Comparison of ENCODE assay signal across 10 cellular contexts in genomic region chr4:108135549-108136209, GRCh38. TPM values are rescaled to one million over a fixed set of nuclear protein-coding genes. Genes with fewer than 3 reads are reported as not detected.
DNase-seq lines count a peak whose midpoint lies in the region; TF ChIP-seq lines count a peak whose summit lies in the region.
"Had no signal": no experiment of that assay in that cellular context is flagged by ENCODE, and none has a peak within 500 bp of the region (broad histone marks: within the 10 kb centered on the region; RNA-seq: fewer than 3 reads in every experiment).

No MANE protein-coding gene starts in this region.

- H3K9me3 Mint-ChIP-seq in activated T-helper 1 cell treated with anti-CD3 and anti-CD28 coated beads, Interleukin-12 subunit alpha, Interleukin-12 subunit beta, Interleukin-2, Interleukin-4 antibody, amounts not matched to agents 30 ng/mL and 10 ng/mL and 1 ng/mL, durations not matched to agents 14 hours and 24 hours and 36 hours = no peaks in the 10 kb centered on the region
- no peaks in the 10 kb centered on the region for H3K9me3 Mint-ChIP-seq in HFFc6

- intact Hi-C loops in activated T-helper 1 cell treated with anti-CD3 and anti-CD28 coated beads, Interleukin-12 subunit alpha, Interleukin-12 subunit beta, Interleukin-2, Interleukin-4 antibody, amounts not matched to agents 30 ng/mL and 10 ng/mL and 1 ng/mL, durations not matched to agents 14 hours and 24 hours and 36 hours (cut with micrococcal nuclease) = loop anchor here (1.0 kb wide), 1 partner anchor 8 kb away; no protein-coding TSS in a partner anchor

- no peak for TF ChIP-seq CTCF in HFFc6 (IDR thresholded peaks at IDR 0.05)

- H2AFZ ChIP-seq in neuron (ENCODE audit: low read depth, low read length) = peak overlapping the region; percentile 32

- peaks cover 20% of the 10 kb centered on the region for H3K4me1 ChIP-seq in neuron (ENCODE audit: insufficient read depth, low read length)

- peak overlapping the region; percentile 87 for H3K27ac Mint-ChIP-seq in activated T-helper 1 cell treated with anti-CD3 and anti-CD28 coated beads, Interleukin-12 subunit alpha, Interleukin-12 subunit beta, Interleukin-2, Interleukin-4 antibody, amounts not matched to agents 30 ng/mL and 10 ng/mL and 1 ng/mL, durations not matched to agents 14 hours and 24 hours and 36 hours
- H3K27ac Mint-ChIP-seq in HFFc6 = no peak overlapping the region

- no peaks in the 10 kb centered on the region for H3K27me3 ChIP-seq in neuron (ENCODE audit: insufficient read depth, low read length)

- H3K4me1 Mint-ChIP-seq in activated T-helper 1 cell treated with anti-CD3 and anti-CD28 coated beads, Interleukin-12 subunit alpha, Interleukin-12 subunit beta, Interleukin-2, Interleukin-4 antibody, amounts not matched to agents 30 ng/mL and 10 ng/mL and 1 ng/mL, durations not matched to agents 14 hours and 24 hours and 36 hours (ENCODE audit: low read depth) = peaks cover 75% of the 10 kb centered on the region
- no peaks in the 10 kb centered on the region for H3K4me1 Mint-ChIP-seq in HFFc6 (ENCODE audit: low read depth)

- H3K36me3 Mint-ChIP-seq in activated T-helper 1 cell treated with anti-CD3 and anti-CD28 coated beads, Interleukin-12 subunit alpha, Interleukin-12 subunit beta, Interleukin-2, Interleukin-4 antibody, amounts not matched to agents 30 ng/mL and 10 ng/mL and 1 ng/mL, durations not matched to agents 14 hours and 24 hours and 36 hours (ENCODE audit: low read depth) = peaks cover 32% of the 10 kb centered on the region
- no peaks in the 10 kb centered on the region for H3K36me3 Mint-ChIP-seq in HFFc6 (ENCODE audit: low read depth)

- H3K4me3 Mint-ChIP-seq in activated T-helper 1 cell treated with anti-CD3 and anti-CD28 coated beads, Interleukin-12 subunit alpha, Interleukin-12 subunit beta, Interleukin-2, Interleukin-4 antibody, amounts not matched to agents 30 ng/mL and 10 ng/mL and 1 ng/mL, durations not matched to agents 14 hours and 24 hours and 36 hours = peak overlapping the region; percentile 56
- no peak overlapping the region for H3K4me3 Mint-ChIP-seq in HFFc6

- H3K36me3 ChIP-seq in neuron (ENCODE audit: insufficient read depth, low read length) = no peaks in the 10 kb centered on the region
- H3K36me3 ChIP-seq: thoracic aorta had no signal

- no peak overlapping the region for H3K4me3 ChIP-seq in neuron (ENCODE audit: low read length)
- H3K4me3 ChIP-seq: thoracic aorta had no signal

- H3K27me3 Mint-ChIP-seq in activated T-helper 1 cell treated with anti-CD3 and anti-CD28 coated beads, Interleukin-12 subunit alpha, Interleukin-12 subunit beta, Interleukin-2, Interleukin-4 antibody, amounts not matched to agents 30 ng/mL and 10 ng/mL and 1 ng/mL, durations not matched to agents 14 hours and 24 hours and 36 hours (ENCODE audit: insufficient read depth) = no peaks in the 10 kb centered on the region
- peaks cover 12% of the 10 kb centered on the region for H3K27me3 Mint-ChIP-seq in HFFc6 (ENCODE audit: insufficient read depth)

- no peaks in the 10 kb centered on the region for H3K9me3 ChIP-seq in neuron (ENCODE audit: low read length)
- H3K9me3 ChIP-seq: thoracic aorta had no signal

- peak; percentile 42 for DNase-seq in activated CD4-positive, alpha-beta T cell treated with anti-CD3 and anti-CD28 coated beads for 48 hours
- DNase-seq in activated CD4-positive, alpha-beta T cell treated with anti-CD3 and anti-CD28 coated beads, Interleukin-2, amount 50 U/mL, for 4 hours = no peak
- DNase-seq in NCI-H1105 (lab: John Stamatoyannopoulos, UW) (peak; percentile 81), HFFc6 (no peak), occipital lobe (lab: John Stamatoyannopoulos, UW) (no peak), NCI-H446 (lab: John Stamatoyannopoulos, UW) (no peak)
- DNase-seq in activated T-helper 1 cell treated with anti-CD3 and anti-CD28 coated beads, Interleukin-12 subunit alpha, Interleukin-12 subunit beta, Interleukin-2, Interleukin-4 antibody, amounts not matched to agents 30 ng/mL and 10 ng/mL and 1 ng/mL, durations not matched to agents 14 hours and 24 hours and 36 hours (ENCODE audit: low spot score) = no peak
- DNase-seq: midbrain had no signal

RNA-seq across cellular contexts. Expression of gene LEF1, which starts 33.1 kb away (rescaled TPM):
- 133 and 139 TPM in 2 replicates for total RNA-seq in activated T-helper 1 cell treated with anti-CD3 and anti-CD28 coated beads, Interleukin-12 subunit alpha, Interleukin-12 subunit beta, Interleukin-2, Interleukin-4 antibody, amounts not matched to agents 30 ng/mL and 10 ng/mL and 1 ng/mL, durations not matched to agents 14 hours and 24 hours and 36 hours
- total RNA-seq in HFFc6 (2021; fragmentation: NEBNext Ultra II Directional; extraction: Animal tissue kit (Norgen Biotek cat#: 25700)) = under 1 TPM in 3 of 6 experiments, not detected in 3; 0.22 to 0.37 (median 0.31) TPM
- total RNA-seq in occipital lobe = 6.9 TPM

Comparison
In these comparisons a context has a peak if more than half of its experiments do, and no peak if none do; other contexts are left out.
1. DNase-seq: peak in activated CD4-positive, alpha-beta T cell treated with anti-CD3 and anti-CD28 coated beads for 48 hours (single experiment) and NCI-H1105 (single experiment); none in activated CD4-positive, alpha-beta T cell treated with anti-CD3 and anti-CD28 coated beads, Interleukin-2, amount 50 U/mL, for 4 hours (0 of 2), activated T-helper 1 cell treated with anti-CD3 and anti-CD28 coated beads, Interleukin-12 subunit alpha, Interleukin-12 subunit beta, Interleukin-2, Interleukin-4 antibody, amounts not matched to agents 30 ng/mL and 10 ng/mL and 1 ng/mL, durations not matched to agents 14 hours and 24 hours and 36 hours (single experiment), HFFc6 (single experiment), occipital lobe (single experiment) and NCI-H446 (0 of 2).
2. RNA of gene LEF1, which starts 33.1 kb away (total RNA-seq): 133 to 139 TPM in activated T-helper 1 cell treated with anti-CD3 and anti-CD28 coated beads, Interleukin-12 subunit alpha, Interleukin-12 subunit beta, Interleukin-2, Interleukin-4 antibody, amounts not matched to agents 30 ng/mL and 10 ng/mL and 1 ng/mL, durations not matched to agents 14 hours and 24 hours and 36 hours; 6.9 TPM in occipital lobe (single experiment) and 0.22 to 0.37 TPM in HFFc6; every median in the first group is over 10 times any median in the second.